In genomic region chr12:74963304-74963703, GRCh38 we compare ENCODE assay signal across 13 cellular contexts.
DNase-seq lines count a peak whose midpoint lies in the region; ATAC-seq, FAIRE-seq and TF ChIP-seq lines count a peak whose summit lies in the region.
"Had no signal": no experiment of that assay in that cellular context is flagged by ENCODE, and none has a peak within 500 bp of the region (broad histone marks: within the 10 kb centered on the region; RNA-seq: fewer than 3 reads in every experiment).

No MANE protein-coding gene starts in this region.

- RAD21 ChIA-PET in GM12878 (lab: Charles Lee; ENCODE audit: unreplicated experiment): interaction anchor here (1.1 to 1.3 kb wide), 2 partner anchors 20 to 21 kb away, joined by 3 to 4 read pairs; no protein-coding TSS in a partner anchor

- DNase-seq in GM12878 (ENCODE audit: low read depth, low spot score) (no peak), right lobe of liver (no peak), stomach (no peak), DMS153 treated with DMSO at 0.1 percent for 48 hours (lab: John Stamatoyannopoulos, UW; ENCODE audit: unreplicated experiment) (no peak)
- DNase-seq: Caco-2; CD8-positive, alpha-beta T cell; DMS 273 treated with DMSO at 0.1 percent for 48 hours; DMS79 had no signal

- WGBS in GM12878 (ENCODE audit: insufficient coverage, insufficient replicate concordance, low lambda C conversion rate, missing lambda C conversion rate): 94% methylated on average over 1 of the region's 1 CpG
- WGBS in right lobe of liver (ENCODE audit: insufficient coverage, low coverage, low lambda C conversion rate, missing lambda C conversion rate): 20% methylated on average over 1 of the region's 1 CpG
- WGBS in stomach, 5 donors: 28 to 54% (median 50%) methylated on average over 1 of the region's 1 CpG

- H3K79me2 ChIP-seq in GM12878 (ENCODE audit: control insufficient read depth, insufficient read depth, low read length): no peaks in the 10 kb centered on the region

- in situ Hi-C loops in GM12878 (cut with MboI): no loop called here

- H3K27me3 ChIP-seq in GM12878 (replicated peaks in 1 of 2; ENCODE audit: control insufficient read depth in 2 of 2, insufficient read depth in 2 of 2, low read length in 1 of 2): no peaks in the 10 kb centered on the region
- no peaks in the 10 kb centered on the region for H3K27me3 ChIP-seq in right lobe of liver
- H3K27me3 ChIP-seq in stomach: no peaks in the 10 kb centered on the region

- H3K4me3 ChIP-seq in GM12878: no peak overlapping the region
- H3K4me3 ChIP-seq in right lobe of liver: peak overlapping the region in 1 of 3 donors; percentile 6
- H3K4me3 ChIP-seq in stomach: no peak overlapping the region

- TF ChIP-seq EP300 in GM12878 (IDR thresholded peaks at IDR 0.05; ENCODE audit: borderline replicate concordance in 1 of 2, control insufficient read depth in 1 of 2, low read depth in 2 of 2, low read length in 2 of 2) (no peak), stomach (IDR thresholded peaks at IDR 0.05) (no peak)

- H3K9ac ChIP-seq in GM12878 (ENCODE audit: control insufficient read depth, insufficient read depth, low read length): no peak overlapping the region

- SMC1A ChIA-PET in GM12878 (lab: Charles Lee; ENCODE audit: uncharacterized antibody, unreplicated experiment): interaction anchor here (0.7 to 2.1 kb wide), 5 partner anchors 10 to 91 kb away, joined by 3 to 12 read pairs (median 7); no protein-coding TSS in a partner anchor

- POLR2A ChIA-PET in GM12878 (lab: Charles Lee): no interaction called here

- TF ChIP-seq POLR2A in GM12878 (IDR thresholded peaks at IDR 0.05; ENCODE audit: low read depth, low read length) (no peak), right lobe of liver (IDR thresholded peaks at IDR 0.05) (no peak), stomach (IDR thresholded peaks at IDR 0.05) (no peak)

- BruUV-seq in GM12878 (replicated peaks; lab: Mats Ljungman, UMichigan): no TSS peak

- no peak overlapping the region for H2AFZ ChIP-seq in GM12878 (ENCODE audit: control insufficient read depth, low read depth, low read length)

- peak; percentile 23 for FAIRE-seq in G401.6 (lab: Jason Lieb, UNC)
- no peak for FAIRE-seq in GM12878 (lab: Jason Lieb, UNC)
- FAIRE-seq: H54, HTR-8/SVneo had no signal

- no peak overlapping the region for H3K4me2 ChIP-seq in GM12878 (ENCODE audit: control insufficient read depth, insufficient read depth)

- H4K20me1 ChIP-seq in GM12878 (ENCODE audit: control insufficient read depth, insufficient read depth): no peaks in the 10 kb centered on the region

- no peak overlapping the region for H3K27ac ChIP-seq in GM12878 (ENCODE audit: control insufficient read depth, insufficient read depth)
- peak overlapping the region; percentile 40 to 89 (median 87) for H3K27ac ChIP-seq in right lobe of liver
- H3K27ac ChIP-seq in stomach: peak overlapping the region in 3 of 5 donors; percentile 40 to 69 (median 42)

- TF ChIP-seq CTCF in GM12878 (IDR thresholded peaks at IDR 0.05 in 2 of 3, conservative IDR thresholded peaks at IDR 0.05 in 1 of 3; ENCODE audit: control insufficient read depth in 2 of 3, extremely low read depth in 1 of 3, insufficient read depth in 1 of 3, low read depth in 3 of 3, low read length in 3 of 3): no peak
- no peak for TF ChIP-seq CTCF in right lobe of liver (IDR thresholded peaks at IDR 0.05)
- TF ChIP-seq CTCF in stomach (IDR thresholded peaks at IDR 0.05): no peak

- CTCF ChIA-PET in GM12878 (lab: Yijun Ruan, JAX): interaction anchor here (0.6 kb wide), 1 partner anchor 125 kb away, joined by 3 read pairs; no protein-coding TSS in a partner anchor

- intact Hi-C loops in GM12878 (cut with micrococcal nuclease; ENCODE audit: unreplicated experiment) (no loop called here), right lobe of liver (cut with DNase I) (no loop called here), stomach (cut with DNase I; ENCODE audit: low total_unique reads) (no loop called here)

- H3K4me1 ChIP-seq in GM12878 (ENCODE audit: control insufficient read depth, insufficient read depth, low read length) (no peaks in the 10 kb centered on the region), right lobe of liver (peaks cover 0 to 20% (median 0%) of the 10 kb centered on the region in 4 donors), stomach (no peaks in the 10 kb centered on the region)

- TF ChIP-seq RAD21 in GM12878 (IDR thresholded peaks at IDR 0.05; ENCODE audit: insufficient read depth, low read depth, low read length): no peak

- H3K36me3 ChIP-seq in GM12878 (ENCODE audit: control insufficient read depth in 2 of 2, insufficient read depth in 2 of 2, low read length in 1 of 2) (no peaks in the 10 kb centered on the region), right lobe of liver (no peaks in the 10 kb centered on the region), stomach (no peaks in the 10 kb centered on the region)

- ATAC-seq in GM12878 (peak; percentile 22; the same call in 1 of the 3 replicates), right lobe of liver (peak; percentile 45 to 68 (median 58)), GM21367 (IDR thresholded peaks at IDR 0.05; ENCODE audit: unreplicated experiment) (no peak), GM18909 (IDR thresholded peaks at IDR 0.05; ENCODE audit: poor library complexity, unreplicated experiment) (no peak)
- ATAC-seq: CD8-positive, alpha-beta T cell had no signal

- H3K9me3 ChIP-seq in GM12878 (replicated peaks; ENCODE audit: control insufficient read depth, insufficient read depth, low read length): no peaks in the 10 kb centered on the region
- no peaks in the 10 kb centered on the region for H3K9me3 ChIP-seq in right lobe of liver
- H3K9me3 ChIP-seq in stomach: no peaks in the 10 kb centered on the region
- H3K9me3 ChIP-seq: Caco-2 had no signal

TF ChIP-seq in GM12878, 131 proteins besides CTCF, POLR2A, EP300 and RAD21:
- TF ChIP-seq USF2 (IDR thresholded peaks at IDR 0.05; ENCODE audit: borderline replicate concordance, low read depth, low read length) (no peak), MAX (IDR thresholded peaks at IDR 0.05; ENCODE audit: low read depth, low read length) (no peak), IRF4 (IDR thresholded peaks at IDR 0.05; ENCODE audit: low read depth, low read length) (no peak), ATF7 (IDR thresholded peaks at IDR 0.05; ENCODE audit: low read depth) (no peak)

Comparison
In these comparisons a context has a peak if more than half of its experiments do, and no peak if none do; other contexts are left out.
1. ATAC-seq: peak in GM12878 (single experiment) and right lobe of liver (4 of 4); none in GM21367 (single experiment) and GM18909 (single experiment).